ENCODE assay signal across 9 cellular contexts in genomic region chr1:46675549-46676314, GRCh38. TPM values are rescaled to one million over a fixed set of nuclear protein-coding genes. Genes with fewer than 3 reads are reported as not detected.
DNase-seq lines count a peak whose midpoint lies in the region; ATAC-seq and TF ChIP-seq lines count a peak whose summit lies in the region.
"Had no signal": no experiment of that assay in that cellular context is flagged by ENCODE, and none has a peak within 500 bp of the region (broad histone marks: within the 10 kb centered on the region; RNA-seq: fewer than 3 reads in every experiment).

No MANE protein-coding gene starts in this region.

- no peaks in the 10 kb centered on the region for H3K9me3 ChIP-seq in left ventricle myocardium inferior (replicated peaks)

- no peaks in the 10 kb centered on the region for H3K9me3 Mint-ChIP-seq in activated naive CD4-positive, alpha-beta T cell treated with anti-CD3 and anti-CD28 coated beads, Interleukin-2, amount 10 ng/mL, durations not matched to agents 7 days and 5 days
- no peaks in the 10 kb centered on the region for H3K9me3 Mint-ChIP-seq in activated naive CD8-positive, alpha-beta T cell (ENCODE audit: low read depth)
- H3K9me3 Mint-ChIP-seq in stimulated activated naive CD8-positive, alpha-beta T cell treated with anti-CD3 and anti-CD28 coated beads, Interleukin-15, amount 100 ng/mL, for 72 hours: no peaks in the 10 kb centered on the region

- peaks cover 57% of the 10 kb centered on the region for H3K36me3 ChIP-seq in left ventricle myocardium inferior

- ATAC-seq in HG03039 (IDR thresholded peaks at IDR 0.05; ENCODE audit: unreplicated experiment): peak; percentile 58
- peak; percentile 71 for ATAC-seq in stimulated activated naive CD8-positive, alpha-beta T cell treated with anti-CD3 and anti-CD28 coated beads, Interleukin-15, amount 100 ng/mL, for 72 hours

- no peaks in the 10 kb centered on the region for H3K27me3 Mint-ChIP-seq in activated naive CD4-positive, alpha-beta T cell treated with anti-CD3 and anti-CD28 coated beads, Interleukin-2, amount 10 ng/mL, durations not matched to agents 7 days and 5 days
- no peaks in the 10 kb centered on the region for H3K27me3 Mint-ChIP-seq in activated naive CD8-positive, alpha-beta T cell
- H3K27me3 Mint-ChIP-seq in stimulated activated naive CD8-positive, alpha-beta T cell treated with anti-CD3 and anti-CD28 coated beads, Interleukin-15, amount 100 ng/mL, for 72 hours: no peaks in the 10 kb centered on the region

- peak overlapping the region; percentile 97 for H3K27ac Mint-ChIP-seq in activated naive CD4-positive, alpha-beta T cell treated with anti-CD3 and anti-CD28 coated beads, Interleukin-2, amount 10 ng/mL, durations not matched to agents 7 days and 5 days
- H3K27ac Mint-ChIP-seq in activated naive CD8-positive, alpha-beta T cell: peak overlapping the region; percentile 88
- peak overlapping the region; percentile 93 to 98 for H3K27ac Mint-ChIP-seq in stimulated activated naive CD8-positive, alpha-beta T cell treated with anti-CD3 and anti-CD28 coated beads, Interleukin-15, amount 100 ng/mL, for 72 hours

- H3K27me3 ChIP-seq in left ventricle myocardium inferior (ENCODE audit: low read depth): no peaks in the 10 kb centered on the region

- peaks cover 39% of the 10 kb centered on the region for H3K4me1 Mint-ChIP-seq in activated naive CD4-positive, alpha-beta T cell treated with anti-CD3 and anti-CD28 coated beads, Interleukin-2, amount 10 ng/mL, durations not matched to agents 7 days and 5 days
- H3K4me1 Mint-ChIP-seq in activated naive CD8-positive, alpha-beta T cell (ENCODE audit: low read depth): peaks cover 36% of the 10 kb centered on the region
- H3K4me1 Mint-ChIP-seq in stimulated activated naive CD8-positive, alpha-beta T cell treated with anti-CD3 and anti-CD28 coated beads, Interleukin-15, amount 100 ng/mL, for 72 hours: peaks cover 44% of the 10 kb centered on the region

- no peak overlapping the region for H3K4me3 ChIP-seq in left ventricle myocardium inferior
- H3K4me3 ChIP-seq: SK-N-MC had no signal

- peaks cover 63% of the 10 kb centered on the region for H3K36me3 Mint-ChIP-seq in activated naive CD4-positive, alpha-beta T cell treated with anti-CD3 and anti-CD28 coated beads, Interleukin-2, amount 10 ng/mL, durations not matched to agents 7 days and 5 days
- peaks cover 12% of the 10 kb centered on the region for H3K36me3 Mint-ChIP-seq in activated naive CD8-positive, alpha-beta T cell

- CTCF ChIA-PET in activated naive CD4-positive, alpha-beta T cell treated with anti-CD3 and anti-CD28 coated beads, Interleukin-2, amount 10 ng/mL, durations not matched to agents 7 days and 5 days (lab: Charles Lee): interaction anchor here (0.7 to 1.1 kb wide), 2 partner anchors 8 to 62 kb away, joined by 3 read pairs; partner anchors contain the start of gene ATPAF1

- no peaks in the 10 kb centered on the region for H3K4me1 ChIP-seq in left ventricle myocardium inferior

- no peak overlapping the region for H3K27ac ChIP-seq in left ventricle myocardium inferior (replicated peaks)
- H3K27ac ChIP-seq: SK-N-MC had no signal

- peak overlapping the region; percentile 55 for H3K4me3 Mint-ChIP-seq in activated naive CD4-positive, alpha-beta T cell treated with anti-CD3 and anti-CD28 coated beads, Interleukin-2, amount 10 ng/mL, durations not matched to agents 7 days and 5 days
- H3K4me3 Mint-ChIP-seq in activated naive CD8-positive, alpha-beta T cell: peak overlapping the region; percentile 49
- H3K4me3 Mint-ChIP-seq in stimulated activated naive CD8-positive, alpha-beta T cell treated with anti-CD3 and anti-CD28 coated beads, Interleukin-15, amount 100 ng/mL, for 72 hours: peak overlapping the region; percentile 51 to 70

- intact Hi-C loops in left ventricle myocardium inferior (cut with micrococcal nuclease): no loop called here

- TF ChIP-seq CTCF in left ventricle myocardium inferior (IDR thresholded peaks at IDR 0.05; ENCODE audit: borderline replicate concordance): no peak

- DNase-seq in activated naive CD4-positive, alpha-beta T cell treated with anti-CD3 and anti-CD28 coated beads, Interleukin-2, amount 10 ng/mL, durations not matched to agents 7 days and 5 days: no peak
- DNase-seq in activated naive CD4-positive, alpha-beta T cell (lab: John Stamatoyannopoulos, UW): no peak
- DNase-seq in stimulated activated naive CD8-positive, alpha-beta T cell treated with anti-CD3 and anti-CD28 coated beads, Interleukin-15, amount 100 ng/mL, for 72 hours: no peak
- DNase-seq in left ventricle myocardium inferior (no peak), amniotic stem cell (lab: John Stamatoyannopoulos, UW) (no peak), hypothalamus (lab: John Stamatoyannopoulos, UW) (no peak)

RNA-seq across cellular contexts. Expression of gene TEX38, which starts 4.1 kb away (rescaled TPM):
- total RNA-seq in left ventricle myocardium inferior: 0.22 TPM

RNA-seq across cellular contexts. Expression of gene ATPAF1, which starts 7.6 kb away (rescaled TPM):
- total RNA-seq in left ventricle myocardium inferior: 235 TPM

RNA-seq across cellular contexts. Expression of gene EFCAB14, which starts 43.2 kb away (rescaled TPM):
- total RNA-seq in left ventricle myocardium inferior: 59.0 TPM

RNA-seq across cellular contexts. Expression of gene MOB3C, which starts 59.1 kb away (rescaled TPM):
- 12.8 TPM for total RNA-seq in left ventricle myocardium inferior
